ENCODE assay signal across 16 cellular contexts in the genomic region with DNA sequence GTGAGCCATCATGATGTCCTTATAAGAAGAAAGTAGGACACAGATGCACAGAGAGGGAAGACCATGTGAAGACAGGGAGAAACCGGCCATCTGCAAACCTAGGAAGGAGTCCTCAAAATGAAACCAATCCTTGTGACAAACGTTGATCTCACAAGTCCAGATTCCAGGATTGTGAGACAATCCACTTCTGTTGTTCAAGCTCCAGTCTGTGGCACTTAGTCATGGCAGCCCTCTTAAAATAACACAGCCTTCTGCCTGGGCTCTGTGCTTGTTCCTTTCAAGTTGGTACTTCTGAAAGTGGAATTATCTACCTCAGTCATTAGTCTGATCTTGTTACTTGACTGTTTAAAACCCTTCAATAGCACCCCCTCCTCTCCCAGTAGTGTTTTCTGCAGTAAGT.
DNase-seq lines count a peak whose midpoint lies in the region; ATAC-seq, FAIRE-seq and TF ChIP-seq lines count a peak whose summit lies in the region.
"Had no signal": no experiment of that assay in that cellular context is flagged by ENCODE, and none has a peak within 500 bp of the region (broad histone marks: within the 10 kb centered on the region; RNA-seq: fewer than 3 reads in every experiment).

No MANE protein-coding gene starts in this region.

- H2AK5ac ChIP-seq in H9 (ENCODE audit: insufficient read length, low read length): no peak overlapping the region

- TF ChIP-seq POLR2A in A549 (IDR thresholded peaks at IDR 0.05; ENCODE audit: low read length): no peak

- no peaks in the 10 kb centered on the region for H3K36me3 Mint-ChIP-seq in H9 (ENCODE audit: insufficient read depth in 1 of 3, low read depth in 3 of 3)

- H3K23me2 ChIP-seq in H9 (ENCODE audit: insufficient read length, low read depth, low read length, poor library complexity, severe bottlenecking): no peaks in the 10 kb centered on the region

- no peak for TF ChIP-seq CTCF in A549 (IDR thresholded peaks at IDR 0.05)
- TF ChIP-seq CTCF in cardiac fibroblast (IDR thresholded peaks at IDR 0.05; ENCODE audit: low read depth, low read length): no peak
- TF ChIP-seq CTCF in H9 (conservative IDR thresholded peaks at IDR 0.05): no peak

- no peak for TF ChIP-seq RAD21 in A549 (conservative IDR thresholded peaks at IDR 0.05 in 1 of 2, IDR thresholded peaks at IDR 0.05 in 1 of 2)

- H3K9me3 Mint-ChIP-seq in H9: no peaks in the 10 kb centered on the region
- H3K9me3 Mint-ChIP-seq: immature natural killer cell, nephron had no signal

- H3K4me2 ChIP-seq in A549 (peak overlapping the region; percentile 6; the same call in 1 of the 3 replicates), H9 (ENCODE audit: insufficient read depth, insufficient read length, low read length) (no peak overlapping the region)

- no peak overlapping the region for H4K91ac ChIP-seq in H9 (ENCODE audit: insufficient read length, low read depth, low read length)

- no peak overlapping the region for H3K56ac ChIP-seq in H9 (ENCODE audit: insufficient read length, low read depth, low read length)

- H3K79me2 ChIP-seq in H9 (ENCODE audit: insufficient read depth, low read length): no peaks in the 10 kb centered on the region

- no peaks in the 10 kb centered on the region for H3K27me3 ChIP-seq in H9 (ENCODE audit: insufficient read depth, low read length)
- H3K27me3 ChIP-seq: upper lobe of left lung had no signal

- no peaks in the 10 kb centered on the region for H4K20me1 ChIP-seq in H9 (ENCODE audit: control insufficient read depth, insufficient read depth, insufficient read length)

- no peak overlapping the region for H2BK120ac ChIP-seq in H9 (ENCODE audit: low read depth, low read length, poor library complexity, severe bottlenecking)

- H3K14ac ChIP-seq in H9 (ENCODE audit: insufficient read depth, low read length): no peak overlapping the region

- H3K23ac ChIP-seq in H9 (ENCODE audit: insufficient read length, low read depth, low read length): no peak overlapping the region

- no peak overlapping the region for H2BK12ac ChIP-seq in H9 (ENCODE audit: insufficient read length, low read depth, low read length)

- H4K8ac ChIP-seq in H9 (replicated peaks; ENCODE audit: insufficient read length, low read depth, low read length): no peak overlapping the region

- no peak overlapping the region for H3K4me3 Mint-ChIP-seq in H9
- H3K4me3 Mint-ChIP-seq: immature natural killer cell, nephron had no signal

- peaks cover 64% of the 10 kb centered on the region for H3K4me1 ChIP-seq in A549
- H3K4me1 ChIP-seq in H9 (ENCODE audit: insufficient read depth, low read length): no peaks in the 10 kb centered on the region

- H3K18ac ChIP-seq in H9 (ENCODE audit: insufficient read length, low read depth, low read length): no peak overlapping the region

- POLR2A ChIA-PET in A549 (lab: Yijun Ruan, JAX): no interaction called here

- H2BK15ac ChIP-seq in H9 (ENCODE audit: low read depth, low read length): no peak overlapping the region

- no peak for TF ChIP-seq EP300 in A549 (IDR thresholded peaks at IDR 0.05)

- H3K9me3 ChIP-seq in A549 (no peaks in the 10 kb centered on the region), H9 (ENCODE audit: control insufficient read depth, low read depth, low read length) (no peaks in the 10 kb centered on the region)
- H3K9me3 ChIP-seq: upper lobe of left lung had no signal

- H2BK5ac ChIP-seq in H9 (ENCODE audit: insufficient read length, low read length): no peak overlapping the region

- 57% methylated on average over 2 of the region's 2 CpGs for WGBS in A549 (ENCODE audit: missing lambda C conversion rate)
- WGBS in H9 (ENCODE audit: extremely low coverage, insufficient read length, low lambda C conversion rate): no CpG with 5 or more reads among the region's 2 CpGs

- H3K4ac ChIP-seq in H9 (ENCODE audit: low read depth, low read length): no peak overlapping the region

- FAIRE-seq in A549 (lab: Jason Lieb, UNC): no peak
- FAIRE-seq: GM18507 had no signal

- no peaks in the 10 kb centered on the region for H3K79me1 ChIP-seq in H9 (ENCODE audit: insufficient read depth, low read depth, low read length, poor library complexity, severe bottlenecking)

- H4K5ac ChIP-seq in H9 (ENCODE audit: insufficient read length, low read depth, low read length): no peak overlapping the region

- H3K27ac Mint-ChIP-seq in H9: no peak overlapping the region
- H3K27ac Mint-ChIP-seq: immature natural killer cell, nephron had no signal

- CTCF ChIA-PET in A549 (lab: Yijun Ruan, JAX): no interaction called here

- H3T11ph ChIP-seq in H9 (ENCODE audit: low read length): no peak overlapping the region

- peak overlapping the region; percentile 63 to 84; a peak in 4 of 6 replicates for H3K27ac ChIP-seq in A549
- H3K27ac ChIP-seq in H9 (ENCODE audit: insufficient read length, low read depth, low read length): no peak overlapping the region

- H2BK20ac ChIP-seq in H9 (ENCODE audit: low read depth, low read length, poor library complexity, severe bottlenecking): no peak overlapping the region

- H3K27me3 Mint-ChIP-seq in H9 (ENCODE audit: low read depth): no peaks in the 10 kb centered on the region

- DNase-seq in A549 (ENCODE audit: low read depth in 1 of 2, low spot score in 1 of 2) (peak in 1 of 2 experiments; percentile 48), HT1080 (ENCODE audit: low read depth) (peak; percentile 73), cardiac fibroblast (ENCODE audit: low read depth in 2 of 2) (peak; percentile 54 to 95), islet precursor cell (peak; percentile 86), MV-4-11 (lab: John Stamatoyannopoulos, UW) (no peak), H9 (no peak)
- DNase-seq: activated T-cell treated with anti-CD3 and anti-CD28 coated beads for 4 hours, aorta, DND-41, immature natural killer cell, NCI-H446, upper lobe of left lung had no signal

- H3K4me3 ChIP-seq in A549 (no peak overlapping the region), cardiac fibroblast (replicated peaks in 1 of 2; ENCODE audit: low read depth in 2 of 2, low read length in 2 of 2) (no peak overlapping the region)
- H3K4me3 ChIP-seq: upper lobe of left lung had no signal

- H2AFZ ChIP-seq in H9 (ENCODE audit: low read length): no peak overlapping the region

- H3K9ac ChIP-seq in H9 (ENCODE audit: extremely low read depth, insufficient read length, low read length): no peak overlapping the region

- peak in 1 of 2 experiments; percentile 34; a peak in 2 of 6 replicates for ATAC-seq in A549
- no peak for ATAC-seq in HG03457 (IDR thresholded peaks at IDR 0.05; ENCODE audit: unreplicated experiment)
- no peak for ATAC-seq in GM21447 (IDR thresholded peaks at IDR 0.05; ENCODE audit: unreplicated experiment)

- H3K4me1 Mint-ChIP-seq in H9: peaks cover 7 to 17% of the 10 kb centered on the region in 2 experiments

TF ChIP-seq in A549, 52 proteins besides CTCF, POLR2A, EP300 and RAD21:
- TF ChIP-seq, protein P1, sequence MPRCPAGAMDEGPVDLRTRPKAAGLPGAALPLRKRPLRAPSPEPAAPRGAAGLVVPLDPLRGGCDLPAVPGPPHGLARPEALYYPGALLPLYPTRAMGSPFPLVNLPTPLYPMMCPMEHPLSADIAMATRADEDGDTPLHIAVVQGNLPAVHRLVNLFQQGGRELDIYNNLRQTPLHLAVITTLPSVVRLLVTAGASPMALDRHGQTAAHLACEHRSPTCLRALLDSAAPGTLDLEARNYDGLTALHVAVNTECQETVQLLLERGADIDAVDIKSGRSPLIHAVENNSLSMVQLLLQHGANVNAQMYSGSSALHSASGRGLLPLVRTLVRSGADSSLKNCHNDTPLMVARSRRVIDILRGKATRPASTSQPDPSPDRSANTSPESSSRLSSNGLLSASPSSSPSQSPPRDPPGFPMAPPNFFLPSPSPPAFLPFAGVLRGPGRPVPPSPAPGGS (IDR thresholded peaks at IDR 0.05): no peak
- TF ChIP-seq RNF2 (IDR thresholded peaks at IDR 0.05; ENCODE audit: borderline replicate concordance, low read depth): no peak
- TF ChIP-seq RCOR1 (IDR thresholded peaks at IDR 0.05; ENCODE audit: low read depth, low read length): no peak

Comparison
In these comparisons a context has a peak if more than half of its experiments do, and no peak if none do; other contexts are left out.
1. DNase-seq: peak in HT1080 (single experiment), cardiac fibroblast (2 of 2) and islet precursor cell (single experiment); none in MV-4-11 (single experiment) and H9 (single experiment).